8 cellular contexts compared by ENCODE assay signal in the genomic region with DNA sequence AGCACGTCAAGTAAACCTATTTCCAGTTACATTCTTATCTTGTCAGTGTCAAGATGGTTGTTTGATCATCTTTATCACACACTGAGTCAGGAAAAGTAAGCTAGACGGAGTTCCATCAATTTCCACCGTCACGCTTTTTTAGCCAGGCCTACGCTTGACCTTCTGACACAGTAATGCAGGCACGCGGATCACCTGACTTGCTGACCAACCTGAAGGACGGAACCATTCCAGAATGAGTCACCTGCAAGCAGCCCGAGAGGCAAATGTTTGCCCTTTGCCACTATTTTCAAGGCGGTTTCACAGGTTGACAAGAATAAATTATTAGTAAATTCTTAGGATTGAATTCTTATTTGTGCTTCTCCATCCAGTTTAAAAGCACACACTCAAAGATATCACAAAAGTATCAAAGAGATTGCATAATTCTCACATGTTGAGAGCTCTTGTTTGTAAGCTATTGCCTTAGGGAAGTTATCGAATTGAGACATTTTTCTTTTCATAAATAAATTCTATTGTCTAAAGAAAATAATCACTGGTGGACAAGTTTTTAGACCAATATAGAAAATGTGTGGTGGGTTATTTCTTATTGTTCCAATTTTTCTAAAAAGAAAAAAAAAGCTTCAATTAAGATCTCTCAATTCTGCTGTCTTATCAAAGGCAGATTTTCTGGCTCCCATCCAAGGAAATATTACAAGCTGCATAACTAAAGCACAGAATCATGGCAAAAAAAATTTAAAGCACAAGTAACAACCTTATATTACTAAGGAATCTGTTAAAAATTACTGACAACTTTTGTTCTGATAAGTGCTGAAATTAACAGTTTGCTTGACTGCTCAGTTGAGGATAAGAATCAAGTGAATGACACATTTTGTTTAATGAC. TPM values are rescaled to one million over a fixed set of nuclear protein-coding genes. Genes with fewer than 3 reads are reported as not detected.
DNase-seq lines count a peak whose midpoint lies in the region; FAIRE-seq and TF ChIP-seq lines count a peak whose summit lies in the region.
"Had no signal": no experiment of that assay in that cellular context is flagged by ENCODE, and none has a peak within 500 bp of the region (broad histone marks: within the 10 kb centered on the region; RNA-seq: fewer than 3 reads in every experiment).

No MANE protein-coding gene starts in this region.

- in situ Hi-C loops in Caki2 (cut with HindIII; ENCODE audit: low pct_unique_long_range_greater_than_20kb, low sequenced_read_pairs), result no loop called here

- no peaks in the 10 kb centered on the region for H3K27me3 ChIP-seq in endothelial cell of umbilical vein (ENCODE audit: control insufficient read depth in 2 of 2, insufficient read depth in 2 of 2, low read length in 2 of 2)

- intact Hi-C loops in endothelial cell of umbilical vein (cut with micrococcal nuclease), result no loop called here

- peaks cover 0 to 2% of the 10 kb centered on the region in 2 experiments for H3K36me3 ChIP-seq in endothelial cell of umbilical vein (ENCODE audit: control insufficient read depth in 2 of 2, extremely low read depth in 1 of 2, insufficient read depth in 2 of 2, low read length in 2 of 2)

- no peak overlapping the region for H3K4me3 ChIP-seq in NB4 (ENCODE audit: low read depth, low read length)
- H3K4me3 ChIP-seq in endothelial cell of umbilical vein (replicated peaks in 1 of 3; ENCODE audit: insufficient read depth in 1 of 3, low read depth in 1 of 3, low read length in 3 of 3), result no peak overlapping the region

- H2AFZ ChIP-seq in endothelial cell of umbilical vein (ENCODE audit: low read depth, low read length), result no peak overlapping the region

- H3K4me1 ChIP-seq in endothelial cell of umbilical vein (ENCODE audit: control insufficient read depth, extremely low read depth, insufficient read depth, low read length), result no peaks in the 10 kb centered on the region

- H3K4me2 ChIP-seq in endothelial cell of umbilical vein (ENCODE audit: insufficient read depth, low read length), result no peak overlapping the region

- H3K9me1 ChIP-seq in endothelial cell of umbilical vein (replicated peaks; ENCODE audit: control insufficient read depth, extremely low read depth, insufficient read depth, low read length), result no peaks in the 10 kb centered on the region

- H3K9me3 ChIP-seq in endothelial cell of umbilical vein (replicated peaks; ENCODE audit: control insufficient read depth, insufficient read depth, low read length), result no peaks in the 10 kb centered on the region

- peak; percentile 94 for DNase-seq in Caki2 (ENCODE audit: low read depth)
- DNase-seq in NB4 (ENCODE audit: low read depth), result peak; percentile 15
- peak; percentile 13 for DNase-seq in endothelial cell of umbilical vein (ENCODE audit: low read depth, low spot score)
- DNase-seq in nephron progenitor cell, result no peak
- no peak for DNase-seq in NCI-H128 (lab: John Stamatoyannopoulos, UW; ENCODE audit: unreplicated experiment)
- DNase-seq in mesenteric fat pad (ENCODE audit: low spot score), result no peak
- DNase-seq in GF-D8 (lab: John Stamatoyannopoulos, UW), result no peak
- DNase-seq: SHP77 had no signal

- H3K9me3 Mint-ChIP-seq in nephron progenitor cell, result peaks cover 10% of the 10 kb centered on the region

- H3K4me1 Mint-ChIP-seq in nephron progenitor cell, result peaks cover 81% of the 10 kb centered on the region

- dilution Hi-C loops in endothelial cell of umbilical vein (cut with MboI; ENCODE audit: extremely low pct_ligation_motif_present, low sequenced_read_pairs), result no loop called here

- no TSS peak for BruUV-seq in endothelial cell of umbilical vein (replicated peaks; lab: Mats Ljungman, UMichigan)

- no peak overlapping the region for H3K9ac ChIP-seq in endothelial cell of umbilical vein (replicated peaks; ENCODE audit: extremely low read depth, insufficient read depth, low read length)

- peaks cover 3% of the 10 kb centered on the region for H3K79me2 ChIP-seq in endothelial cell of umbilical vein (ENCODE audit: control insufficient read depth, insufficient read depth, low read length)

- peak overlapping the region; percentile 19 for H3K27ac Mint-ChIP-seq in nephron progenitor cell

- H4K20me1 ChIP-seq in endothelial cell of umbilical vein (replicated peaks; ENCODE audit: control insufficient read depth, extremely low read depth, insufficient read depth, low read length), result no peaks in the 10 kb centered on the region

- H3K27me3 Mint-ChIP-seq in nephron progenitor cell (ENCODE audit: low read depth, poor library complexity), result peaks cover 3% of the 10 kb centered on the region

- no peak overlapping the region for H3K4me3 Mint-ChIP-seq in nephron progenitor cell

- no peak for TF ChIP-seq CTCF in NB4 (IDR thresholded peaks at IDR 0.05; ENCODE audit: low read depth, low read length)
- TF ChIP-seq CTCF in endothelial cell of umbilical vein (IDR thresholded peaks at IDR 0.05; ENCODE audit: extremely low read depth in 1 of 2, insufficient read depth in 1 of 2, low read depth in 1 of 2, low read length in 2 of 2), result no peak
- TF ChIP-seq CTCF in nephron progenitor cell (IDR thresholded peaks at IDR 0.05), result no peak

- FAIRE-seq in endothelial cell of umbilical vein (lab: Jason Lieb, UNC), result no peak

- TF ChIP-seq POLR2A in NB4 (IDR thresholded peaks at IDR 0.05; ENCODE audit: extremely low read depth, insufficient read length) (no peak), endothelial cell of umbilical vein (IDR thresholded peaks at IDR 0.05; ENCODE audit: low read depth, low read length) (no peak)

- CTCF ChIA-PET in endothelial cell of umbilical vein (lab: Charles Lee), result interaction anchor here (0.8 kb wide), 1 partner anchor 12 kb away, joined by 3 read pairs; no protein-coding TSS in a partner anchor

- POLR2A ChIA-PET in endothelial cell of umbilical vein (lab: Charles Lee), result no interaction called here

- peaks cover 58% of the 10 kb centered on the region for H3K36me3 Mint-ChIP-seq in nephron progenitor cell (ENCODE audit: low read depth)

- no peak overlapping the region for H3K27ac ChIP-seq in endothelial cell of umbilical vein (ENCODE audit: insufficient read depth, low read depth, low read length)

TF ChIP-seq in endothelial cell of umbilical vein, 7 proteins besides CTCF, POLR2A, EP300 and RAD21:
- TF ChIP-seq FOS (IDR thresholded peaks at IDR 0.05; ENCODE audit: borderline replicate concordance, insufficient read depth, low read length) (no peak), POLR2AphosphoS5 (IDR thresholded peaks at IDR 0.05; ENCODE audit: insufficient read depth, low read depth, low read length) (no peak), GATA2 (IDR thresholded peaks at IDR 0.05; ENCODE audit: insufficient read depth, insufficient read length, low read depth, low read length) (no peak), MYC (IDR thresholded peaks at IDR 0.05; ENCODE audit: low read depth, low read length) (no peak), JUN (IDR thresholded peaks at IDR 0.05; ENCODE audit: borderline replicate concordance, insufficient read depth, insufficient read length, low read depth) (no peak), EZH2 (IDR thresholded peaks at IDR 0.05; ENCODE audit: borderline replicate concordance, low read depth, low read length, severe bottlenecking) (no peak)
- TF ChIP-seq, protein P1, sequence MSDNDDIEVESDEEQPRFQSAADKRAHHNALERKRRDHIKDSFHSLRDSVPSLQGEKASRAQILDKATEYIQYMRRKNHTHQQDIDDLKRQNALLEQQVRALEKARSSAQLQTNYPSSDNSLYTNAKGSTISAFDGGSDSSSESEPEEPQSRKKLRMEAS (IDR thresholded peaks at IDR 0.05; ENCODE audit: insufficient read depth, insufficient read length), result no peak

RNA-seq across cellular contexts. Expression of a gene that starts 31.9 kb away (rescaled TPM):
- total RNA-seq in Caki2 (2014; rRNA removed; shearing (Covaris generic); ENCODE audit: low replicate concordance), result 174 and 197 TPM in 2 replicates
- total RNA-seq in endothelial cell of umbilical vein (43.2 and 44.6 TPM in 2 replicates), mesenteric fat pad (23.1 TPM)
- polyA plus RNA-seq in endothelial cell of umbilical vein, result 31.1 and 34.2 TPM in 2 replicates
- polyA plus RNA-seq in endothelial cell of umbilical vein (2011; cell fraction: cytosol; rRNA removed), result 38.9 and 44.9 TPM in 2 replicates
- polyA plus RNA-seq in endothelial cell of umbilical vein (2011; cell fraction: nucleus; rRNA removed), result 34.7 and 35.8 TPM in 2 replicates
- 60.1 and 78.8 TPM in 2 replicates for polyA plus RNA-seq in endothelial cell of umbilical vein (2012)
- 74.3 and 78.8 TPM in 2 replicates for polyA minus RNA-seq in endothelial cell of umbilical vein
- 8.3 TPM for polyA minus RNA-seq in endothelial cell of umbilical vein (2011; cell fraction: cytosol; rRNA and poly(A)+ RNA removed)
- 23.0 and 39.3 TPM in 2 replicates for polyA minus RNA-seq in endothelial cell of umbilical vein (2011; cell fraction: nucleus; rRNA and poly(A)+ RNA removed)

Comparison
In these comparisons a context has a peak if more than half of its experiments do, and no peak if none do; other contexts are left out.
1. DNase-seq: peak in Caki2 (single experiment), NB4 (single experiment) and endothelial cell of umbilical vein (single experiment); none in nephron progenitor cell (single experiment), NCI-H128 (single experiment), mesenteric fat pad (single experiment) and GF-D8 (single experiment).